Comparison of ENCODE assay signal across 13 cellular contexts in the genomic region with DNA sequence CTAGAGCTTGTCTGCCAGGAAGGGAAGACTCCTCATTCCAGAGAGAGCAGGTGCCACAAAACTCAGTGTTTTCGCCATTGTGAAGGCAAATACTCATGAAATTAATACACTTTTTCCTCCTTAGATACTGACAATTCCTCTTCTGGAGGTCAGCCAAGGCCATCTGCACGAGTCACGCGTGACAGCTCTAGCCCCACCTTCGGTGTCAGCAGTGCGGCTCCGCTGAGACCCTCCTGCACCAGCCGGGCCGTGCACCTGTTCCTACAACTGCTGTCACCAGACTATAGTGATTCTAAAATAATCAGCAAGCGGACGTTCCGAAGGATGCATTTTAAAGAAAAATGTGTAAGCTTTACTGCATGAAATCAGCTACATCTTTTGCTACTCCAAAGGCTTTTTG.
DNase-seq lines count a peak whose midpoint lies in the region; TF ChIP-seq lines count a peak whose summit lies in the region.
"Had no signal": no experiment of that assay in that cellular context is flagged by ENCODE, and none has a peak within 500 bp of the region (broad histone marks: within the 10 kb centered on the region; RNA-seq: fewer than 3 reads in every experiment).

No MANE protein-coding gene starts in this region.

- no peak overlapping the region for H3K4me2 ChIP-seq in Karpas-422 (ENCODE audit: low read depth, low read length, poor library complexity, severe bottlenecking)
- H3K4me2 ChIP-seq: A549, SK-N-SH had no signal

- peaks cover 22% of the 10 kb centered on the region for H3K36me3 Mint-ChIP-seq in type B pancreatic cell

- TF ChIP-seq CTCF in type B pancreatic cell (conservative IDR thresholded peaks at IDR 0.05), result no peak

- H3K27me3 ChIP-seq in Karpas-422 (ENCODE audit: low read length), result 0 out of 2 replicates have a peak, but pooled peaks cover 2% of the 10 kb centered on the region

- peak overlapping the region; percentile 73 for H3K27ac Mint-ChIP-seq in type B pancreatic cell

- H3K79me2 ChIP-seq in Karpas-422 (ENCODE audit: low read length), result no peaks in the 10 kb centered on the region

- no peak overlapping the region for H3K9ac ChIP-seq in Karpas-422 (ENCODE audit: low read length)
- H3K9ac ChIP-seq: SK-N-SH had no signal

- no peaks in the 10 kb centered on the region for H3K9me2 ChIP-seq in Karpas-422 (replicated peaks; ENCODE audit: insufficient read depth, low read length)
- H3K9me2 ChIP-seq: SK-N-SH had no signal

- no peak overlapping the region for H3K4me3 Mint-ChIP-seq in type B pancreatic cell

- no peak overlapping the region for H3K27ac ChIP-seq in Karpas-422 (ENCODE audit: low read length)
- H3K27ac ChIP-seq: A549 had no signal

- H3K27me3 Mint-ChIP-seq in type B pancreatic cell, result no peaks in the 10 kb centered on the region

- H3K36me3 ChIP-seq in Karpas-422 (ENCODE audit: insufficient read depth, low read length), result no peaks in the 10 kb centered on the region

- H4K20me1 ChIP-seq in Karpas-422 (ENCODE audit: insufficient read depth, low read depth, low read length), result no peaks in the 10 kb centered on the region

- DNase-seq in NCI-H524 (lab: John Stamatoyannopoulos, UW) (peak; percentile 7 to 60), NCI-H524 treated with DMSO at 0.1 percent for 48 hours (lab: John Stamatoyannopoulos, UW) (no peak), NCI-H1694 treated with DMSO at 0.1 percent for 48 hours (lab: John Stamatoyannopoulos, UW) (peak; percentile 69), cerebellum (ENCODE audit: low spot score) (peak; percentile 41), type B pancreatic cell (ENCODE audit: extremely low spot score, unreplicated experiment) (no peak), Karpas-422 (no peak), activated gamma-delta T cell (lab: John Stamatoyannopoulos, UW) (no peak)
- no peak for DNase-seq in effector CD4-positive, alpha-beta T cell
- DNase-seq: KG1, NCI-H2081 treated with DMSO at 0.1 percent for 48 hours, SK-N-SH, T-helper 1 cell had no signal

- H3K9me3 ChIP-seq in Karpas-422 (ENCODE audit: low read length), result peaks cover 3% of the 10 kb centered on the region

- no peak overlapping the region for H2AFZ ChIP-seq in Karpas-422 (ENCODE audit: low read length)

- peaks cover 7% of the 10 kb centered on the region for H3K9me3 Mint-ChIP-seq in type B pancreatic cell

- no peaks in the 10 kb centered on the region for H3K4me1 ChIP-seq in Karpas-422 (ENCODE audit: low read length)

- H3K4me1 Mint-ChIP-seq in type B pancreatic cell (ENCODE audit: unreplicated experiment), result peaks cover 45% of the 10 kb centered on the region

- H3K4me3 ChIP-seq in Karpas-422 (ENCODE audit: low read length), result no peak overlapping the region
- H3K4me3 ChIP-seq: A549 had no signal

Comparison
In these comparisons a context has a peak if more than half of its experiments do, and no peak if none do; other contexts are left out.
1. DNase-seq: peak in NCI-H524 (2 of 2), NCI-H1694 treated with DMSO at 0.1 percent for 48 hours (single experiment) and cerebellum (single experiment); none in NCI-H524 treated with DMSO at 0.1 percent for 48 hours (single experiment), type B pancreatic cell (single experiment), Karpas-422 (single experiment), activated gamma-delta T cell (single experiment) and effector CD4-positive, alpha-beta T cell (single experiment).